In the genomic region with DNA sequence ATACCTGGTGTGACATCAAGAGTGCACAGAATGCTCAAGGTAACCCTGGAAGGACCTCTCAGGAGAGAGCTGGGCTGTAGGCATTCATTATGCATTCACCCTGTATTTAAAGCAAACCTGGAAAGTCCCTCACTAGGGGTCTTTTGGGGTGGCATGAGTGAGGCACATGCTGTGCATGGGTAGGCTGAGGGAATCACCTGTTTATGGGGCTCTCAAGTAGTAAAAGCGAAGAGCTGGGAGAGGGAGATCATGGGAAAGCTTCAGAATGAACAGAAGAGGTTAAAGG, we compare ENCODE assay signal across 10 cellular contexts. TPM values are rescaled to one million over a fixed set of nuclear protein-coding genes. Genes with fewer than 3 reads are reported as not detected.
DNase-seq lines count a peak whose midpoint lies in the region; ATAC-seq, FAIRE-seq and TF ChIP-seq lines count a peak whose summit lies in the region.
"Had no signal": no experiment of that assay in that cellular context is flagged by ENCODE, and none has a peak within 500 bp of the region (broad histone marks: within the 10 kb centered on the region; RNA-seq: fewer than 3 reads in every experiment).

No MANE protein-coding gene starts in this region.

- H3K4me1 ChIP-seq in HUES64 (ENCODE audit: insufficient read depth, low read length) (peaks cover 52% of the 10 kb centered on the region), keratinocyte (ENCODE audit: control insufficient read depth, extremely low read depth, insufficient read depth, low read length) (peaks cover 64% of the 10 kb centered on the region)

- POLR2A ChIA-PET in activated naive CD8-positive, alpha-beta T cell treated with anti-CD3 and anti-CD28 coated beads, Interleukin-2, amount 10 ng/mL, durations not matched to agents 7 days and 5 days (lab: Charles Lee), result interaction anchor here (1.0 kb wide), 1 partner anchor 8 kb away, joined by 3 read pairs; no protein-coding TSS in a partner anchor

- peak overlapping the region; percentile 64 for H3K4me3 ChIP-seq in HUES64 (ENCODE audit: low read length)
- H3K4me3 ChIP-seq in keratinocyte (ENCODE audit: control insufficient read depth in 2 of 3, extremely low read depth in 1 of 3, insufficient read depth in 2 of 3, low read depth in 1 of 3, low read length in 3 of 3), result peak overlapping the region; percentile 88 to 94 (median 89)

- peak overlapping the region; percentile 98 for H3K4me2 ChIP-seq in keratinocyte (ENCODE audit: control insufficient read depth, extremely low read depth, insufficient read depth, low read depth, low read length)

- TF ChIP-seq CTCF in keratinocyte (optimal IDR thresholded peaks at IDR 0.05 in 1 of 3, IDR thresholded peaks at IDR 0.05 in 1 of 3, conservative IDR thresholded peaks at IDR 0.05 in 1 of 3; ENCODE audit: extremely low read depth in 1 of 3, insufficient read depth in 2 of 3, low read length in 3 of 3), result no peak

- no peak for FAIRE-seq in keratinocyte (lab: Jason Lieb, UNC)
- FAIRE-seq: islet of Langerhans, urothelium cell line had no signal

- H3K27ac Mint-ChIP-seq in activated naive CD8-positive, alpha-beta T cell treated with anti-CD3 and anti-CD28 coated beads, Interleukin-2, amount 10 ng/mL, durations not matched to agents 7 days and 5 days, result peak overlapping the region; percentile 25
- peak overlapping the region; percentile 43 for H3K27ac Mint-ChIP-seq in stimulated activated memory B cell treated with anti-CD40 and anti-IgM and Interleukin-4, amounts not matched to agents 10 μg/mL and 1 μg/mL and 100 μg/mL, for 72 hours

- no peak for ATAC-seq in activated naive CD8-positive, alpha-beta T cell treated with anti-CD3 and anti-CD28 coated beads, Interleukin-2, amount 10 ng/mL, durations not matched to agents 7 days and 5 days (ENCODE audit: low read depth)
- no peak for ATAC-seq in stimulated activated memory B cell treated with anti-CD40 and anti-IgM and Interleukin-4, amounts not matched to agents 10 μg/mL and 1 μg/mL and 100 μg/mL, for 72 hours
- ATAC-seq in GM21737 (IDR thresholded peaks at IDR 0.05; ENCODE audit: unreplicated experiment), result no peak
- ATAC-seq in GM21515 (IDR thresholded peaks at IDR 0.05; ENCODE audit: unreplicated experiment), result no peak
- ATAC-seq in GM19452 (IDR thresholded peaks at IDR 0.05; ENCODE audit: unreplicated experiment), result no peak

- no peak overlapping the region for H2AFZ ChIP-seq in keratinocyte (ENCODE audit: control insufficient read depth, low read length)

- no peaks in the 10 kb centered on the region for H4K20me1 ChIP-seq in keratinocyte (ENCODE audit: control insufficient read depth, extremely low read depth, insufficient read depth, low read length)

- H3K9me3 Mint-ChIP-seq in activated naive CD8-positive, alpha-beta T cell treated with anti-CD3 and anti-CD28 coated beads, Interleukin-2, amount 10 ng/mL, durations not matched to agents 7 days and 5 days, result no peaks in the 10 kb centered on the region
- no peaks in the 10 kb centered on the region for H3K9me3 Mint-ChIP-seq in stimulated activated memory B cell treated with anti-CD40 and anti-IgM and Interleukin-4, amounts not matched to agents 10 μg/mL and 1 μg/mL and 100 μg/mL, for 72 hours

- H3K27ac ChIP-seq in HUES64 (ENCODE audit: low read depth, low read length), result no peak overlapping the region
- H3K27ac ChIP-seq in keratinocyte (ENCODE audit: control insufficient read depth, insufficient read depth, low read length), result peak overlapping the region; percentile 99

- peaks cover 38% of the 10 kb centered on the region for H3K79me2 ChIP-seq in keratinocyte (ENCODE audit: control insufficient read depth, insufficient read depth, low read length)

- 11% methylated on average over 1 of the region's 1 CpG for WGBS in HUES64

- H3K27me3 ChIP-seq in HUES64 (ENCODE audit: insufficient read depth, low read length), result peaks cover 62% of the 10 kb centered on the region
- no peaks in the 10 kb centered on the region for H3K27me3 ChIP-seq in keratinocyte (ENCODE audit: control insufficient read depth, extremely low read depth, insufficient read depth, low read length)

- H3K9me1 ChIP-seq in keratinocyte (ENCODE audit: control insufficient read depth, extremely low read depth, insufficient read depth, low read length), result peaks cover 7% of the 10 kb centered on the region

- no peak overlapping the region for H3K9ac ChIP-seq in HUES64 (ENCODE audit: low read depth, low read length)
- H3K9ac ChIP-seq in keratinocyte (ENCODE audit: control insufficient read depth, extremely low read depth, insufficient read depth, low read length), result peak overlapping the region; percentile 96

- dilution Hi-C loops in keratinocyte (cut with MboI; ENCODE audit: extremely low pct_ligation_motif_present, low sequenced_read_pairs), result no loop called here

- H3K27me3 Mint-ChIP-seq in activated naive CD8-positive, alpha-beta T cell treated with anti-CD3 and anti-CD28 coated beads, Interleukin-2, amount 10 ng/mL, durations not matched to agents 7 days and 5 days, result peaks cover 44% of the 10 kb centered on the region
- peaks cover 71% of the 10 kb centered on the region for H3K27me3 Mint-ChIP-seq in stimulated activated memory B cell treated with anti-CD40 and anti-IgM and Interleukin-4, amounts not matched to agents 10 μg/mL and 1 μg/mL and 100 μg/mL, for 72 hours

- H3K9me3 ChIP-seq in HUES64 (ENCODE audit: insufficient read depth, low read depth, low read length), result no peaks in the 10 kb centered on the region
- no peaks in the 10 kb centered on the region for H3K9me3 ChIP-seq in keratinocyte (ENCODE audit: control insufficient read depth, low read depth, low read length)

- peaks cover 26% of the 10 kb centered on the region for H3K4me1 Mint-ChIP-seq in activated naive CD8-positive, alpha-beta T cell treated with anti-CD3 and anti-CD28 coated beads, Interleukin-2, amount 10 ng/mL, durations not matched to agents 7 days and 5 days
- H3K4me1 Mint-ChIP-seq in stimulated activated memory B cell treated with anti-CD40 and anti-IgM and Interleukin-4, amounts not matched to agents 10 μg/mL and 1 μg/mL and 100 μg/mL, for 72 hours, result peaks cover 25% of the 10 kb centered on the region

- peak overlapping the region; percentile 74 for H3K4me3 Mint-ChIP-seq in activated naive CD8-positive, alpha-beta T cell treated with anti-CD3 and anti-CD28 coated beads, Interleukin-2, amount 10 ng/mL, durations not matched to agents 7 days and 5 days
- peak overlapping the region; percentile 57 for H3K4me3 Mint-ChIP-seq in stimulated activated memory B cell treated with anti-CD40 and anti-IgM and Interleukin-4, amounts not matched to agents 10 μg/mL and 1 μg/mL and 100 μg/mL, for 72 hours

- H3K36me3 Mint-ChIP-seq in activated naive CD8-positive, alpha-beta T cell treated with anti-CD3 and anti-CD28 coated beads, Interleukin-2, amount 10 ng/mL, durations not matched to agents 7 days and 5 days, result peaks cover 3% of the 10 kb centered on the region
- no peaks in the 10 kb centered on the region for H3K36me3 Mint-ChIP-seq in stimulated activated memory B cell treated with anti-CD40 and anti-IgM and Interleukin-4, amounts not matched to agents 10 μg/mL and 1 μg/mL and 100 μg/mL, for 72 hours

- DNase-seq in activated naive CD8-positive, alpha-beta T cell treated with anti-CD3 and anti-CD28 coated beads, Interleukin-2, amount 10 ng/mL, durations not matched to agents 7 days and 5 days, result no peak
- DNase-seq in keratinocyte (ENCODE audit: low read depth, low spot score) (no peak), cerebellar nuclear complex (lab: John Stamatoyannopoulos, UW) (no peak)

- peaks cover 8% of the 10 kb centered on the region for H3K36me3 ChIP-seq in HUES64 (ENCODE audit: insufficient read depth, low read length)
- H3K36me3 ChIP-seq in keratinocyte (ENCODE audit: control insufficient read depth in 2 of 2, extremely low read depth in 1 of 2, insufficient read depth in 2 of 2, low read length in 2 of 2), result peaks cover 13 to 21% of the 10 kb centered on the region in 2 experiments

RNA-seq across cellular contexts. Expression of a gene that starts 0.7 kb away (rescaled TPM):
- 3.5 TPM for polyA plus RNA-seq in HUES64 (2013, experiment 1 of 2)
- polyA plus RNA-seq in HUES64 (2013, experiment 2 of 2), result 3.4 TPM
- total RNA-seq in activated naive CD8-positive, alpha-beta T cell treated with anti-CD3 and anti-CD28 coated beads, Interleukin-2, amount 10 ng/mL, durations not matched to agents 7 days and 5 days, result under 1 TPM; 0.25 to 0.48 TPM
- 33.2 to 116 TPM (median 77.5 TPM) in 3 replicates for polyA plus RNA-seq in keratinocyte
- 33.5 TPM for polyA plus RNA-seq in keratinocyte (2011; ENCODE audit: low read depth)
- polyA plus RNA-seq in keratinocyte (2011; cell fraction: cytosol; rRNA removed), result 34.4 and 44.7 TPM in 2 replicates
- 180 and 349 TPM in 2 replicates for polyA plus RNA-seq in keratinocyte (2011; cell fraction: nucleus; rRNA removed)
- 22.9 and 134 TPM in 2 replicates for polyA plus RNA-seq in keratinocyte (2012; ENCODE audit: low replicate concordance)
- polyA minus RNA-seq in keratinocyte, result 45.9 to 113 TPM (median 67.4 TPM) in 3 replicates
- polyA minus RNA-seq in keratinocyte (2011; cell fraction: cytosol; rRNA and poly(A)+ RNA removed), result 52.0 TPM
- 90.7 and 122 TPM in 2 replicates for polyA minus RNA-seq in keratinocyte (2011; cell fraction: nucleus; rRNA and poly(A)+ RNA removed)

RNA-seq across cellular contexts. Expression of a gene that starts 7.2 kb away (rescaled TPM):
- polyA plus RNA-seq in HUES64 (2013, experiment 1 of 2), result 36.4 TPM
- polyA plus RNA-seq in HUES64 (2013, experiment 2 of 2), result 44.0 TPM
- 10 to 100 TPM; 40.7 to 45.0 TPM for total RNA-seq in activated naive CD8-positive, alpha-beta T cell treated with anti-CD3 and anti-CD28 coated beads, Interleukin-2, amount 10 ng/mL, durations not matched to agents 7 days and 5 days
- 54.5 to 72.2 TPM (median 55.6 TPM) in 3 replicates for polyA plus RNA-seq in keratinocyte
- 32.6 TPM for polyA plus RNA-seq in keratinocyte (2011; ENCODE audit: low read depth)
- 47.6 and 49.9 TPM in 2 replicates for polyA plus RNA-seq in keratinocyte (2011; cell fraction: cytosol; rRNA removed)
- polyA plus RNA-seq in keratinocyte (2011; cell fraction: nucleus; rRNA removed), result 60.5 and 69.1 TPM in 2 replicates
- polyA plus RNA-seq in keratinocyte (2012; ENCODE audit: low replicate concordance), result 32.2 and 69.6 TPM in 2 replicates
- polyA minus RNA-seq in keratinocyte, result 32.1 to 59.5 TPM (median 44.3 TPM) in 3 replicates
- polyA minus RNA-seq in keratinocyte (2011; cell fraction: cytosol; rRNA and poly(A)+ RNA removed), result 54.3 TPM
- 9.2 and 19.5 TPM in 2 replicates for polyA minus RNA-seq in keratinocyte (2011; cell fraction: nucleus; rRNA and poly(A)+ RNA removed)

RNA-seq across cellular contexts. Expression of a gene that starts 11.9 kb away (rescaled TPM):
- polyA plus RNA-seq in HUES64 (2013, experiment 1 of 2), result 42.0 TPM
- 54.3 TPM for polyA plus RNA-seq in HUES64 (2013, experiment 2 of 2)
- 10 to 100 TPM; 60.0 to 71.1 TPM for total RNA-seq in activated naive CD8-positive, alpha-beta T cell treated with anti-CD3 and anti-CD28 coated beads, Interleukin-2, amount 10 ng/mL, durations not matched to agents 7 days and 5 days
- polyA plus RNA-seq in keratinocyte, result 29.3 to 54.9 TPM (median 32.3 TPM) in 3 replicates
- 5.5 TPM for polyA plus RNA-seq in keratinocyte (2011; ENCODE audit: low read depth)
- 44.6 and 131 TPM in 2 replicates for polyA plus RNA-seq in keratinocyte (2011; cell fraction: cytosol; rRNA removed)
- polyA plus RNA-seq in keratinocyte (2011; cell fraction: nucleus; rRNA removed), result 38.4 and 63.2 TPM in 2 replicates
- polyA plus RNA-seq in keratinocyte (2012; ENCODE audit: low replicate concordance), result 57.3 and 108 TPM in 2 replicates
- 10.1 to 39.8 TPM (median 11.9 TPM) in 3 replicates for polyA minus RNA-seq in keratinocyte
- polyA minus RNA-seq in keratinocyte (2011; cell fraction: cytosol; rRNA and poly(A)+ RNA removed), result 46.8 TPM
- 4.3 and 8.0 TPM in 2 replicates for polyA minus RNA-seq in keratinocyte (2011; cell fraction: nucleus; rRNA and poly(A)+ RNA removed)

RNA-seq across cellular contexts. Expression of a gene that starts 44.7 kb away (rescaled TPM):
- polyA plus RNA-seq in HUES64 (2013, experiment 1 of 2), result 103 TPM
- polyA plus RNA-seq in HUES64 (2013, experiment 2 of 2), result 115 TPM
- total RNA-seq in activated naive CD8-positive, alpha-beta T cell treated with anti-CD3 and anti-CD28 coated beads, Interleukin-2, amount 10 ng/mL, durations not matched to agents 7 days and 5 days, result 100 to 1,000 TPM; 146 to 170 TPM
- polyA plus RNA-seq in keratinocyte, result 99.1 to 183 TPM (median 127 TPM) in 3 replicates
- polyA plus RNA-seq in keratinocyte (2011; ENCODE audit: low read depth), result 30.8 TPM
- 176 and 199 TPM in 2 replicates for polyA plus RNA-seq in keratinocyte (2011; cell fraction: cytosol; rRNA removed)
- polyA plus RNA-seq in keratinocyte (2011; cell fraction: nucleus; rRNA removed), result 136 and 150 TPM in 2 replicates
- 216 and 229 TPM in 2 replicates for polyA plus RNA-seq in keratinocyte (2012; ENCODE audit: low replicate concordance)
- polyA minus RNA-seq in keratinocyte, result 140 to 403 TPM (median 203 TPM) in 3 replicates
- polyA minus RNA-seq in keratinocyte (2011; cell fraction: cytosol; rRNA and poly(A)+ RNA removed), result 199 TPM
- 30.2 and 35.8 TPM in 2 replicates for polyA minus RNA-seq in keratinocyte (2011; cell fraction: nucleus; rRNA and poly(A)+ RNA removed)

RNA-seq across cellular contexts. Expression of a gene that starts 45.2 kb away (rescaled TPM):
- polyA plus RNA-seq in HUES64 (2013, experiment 1 of 2), result 6.5 TPM
- polyA plus RNA-seq in HUES64 (2013, experiment 2 of 2), result 6.9 TPM
- 10 to 100 TPM; 12.4 to 13.4 TPM for total RNA-seq in activated naive CD8-positive, alpha-beta T cell treated with anti-CD3 and anti-CD28 coated beads, Interleukin-2, amount 10 ng/mL, durations not matched to agents 7 days and 5 days
- polyA plus RNA-seq in keratinocyte, result 1.6 to 4.5 TPM (median 1.7 TPM) in 3 replicates
- 0.31 TPM for polyA plus RNA-seq in keratinocyte (2011; ENCODE audit: low read depth)
- 1.3 and 2.6 TPM in 2 replicates for polyA plus RNA-seq in keratinocyte (2011; cell fraction: cytosol; rRNA removed)
- 9.1 and 14.9 TPM in 2 replicates for polyA plus RNA-seq in keratinocyte (2011; cell fraction: nucleus; rRNA removed)
- 0.32 and 2.1 TPM in 2 replicates for polyA plus RNA-seq in keratinocyte (2012; ENCODE audit: low replicate concordance)
- 3.2 to 6.3 TPM (median 4.0 TPM) in 3 replicates for polyA minus RNA-seq in keratinocyte
- 4.6 TPM for polyA minus RNA-seq in keratinocyte (2011; cell fraction: cytosol; rRNA and poly(A)+ RNA removed)
- polyA minus RNA-seq in keratinocyte (2011; cell fraction: nucleus; rRNA and poly(A)+ RNA removed), result 6.1 and 8.1 TPM in 2 replicates
